In the genomic region with DNA sequence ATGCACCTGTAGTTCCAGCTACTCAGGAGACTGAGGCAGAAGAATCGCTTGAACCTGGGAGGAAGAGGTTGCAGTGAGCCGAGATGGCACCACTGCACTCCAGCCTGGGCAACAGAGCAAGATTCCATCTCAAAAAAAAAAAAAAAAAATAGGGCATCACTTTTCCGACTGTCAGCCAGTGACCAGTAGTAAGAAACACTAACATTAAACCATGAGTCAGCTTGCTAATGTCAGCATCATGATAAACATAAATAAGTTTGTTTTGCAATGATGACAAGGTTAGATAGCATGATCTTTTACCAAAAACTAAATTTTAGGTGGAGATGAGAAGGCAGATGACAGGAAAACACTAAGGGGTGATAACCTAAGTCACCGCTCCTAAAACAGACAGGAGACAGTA, we compare ENCODE assay signal across 9 cellular contexts. TPM values are rescaled to one million over a fixed set of nuclear protein-coding genes. Genes with fewer than 3 reads are reported as not detected.
"Had no signal": no experiment of that assay in that cellular context is flagged by ENCODE, and none has a peak within 500 bp of the region (broad histone marks: within the 10 kb centered on the region; RNA-seq: fewer than 3 reads in every experiment).

No MANE protein-coding gene starts in this region.

RNA-seq across cellular contexts. Expression of a gene that starts 29.1 kb away (rescaled TPM):
- total RNA-seq: MCF 10A, OCI-LY7, PC-9, Right ventricle myocardium inferior, RPMI7951, SJCRH30 had no signal

RNA-seq across cellular contexts. Expression of a gene that starts 32.9 kb away (rescaled TPM):
- total RNA-seq: LHCN-M2, OCI-LY7, PC-9, RPMI7951, SJCRH30, SK-MEL-5 had no signal

RNA-seq across cellular contexts. Expression of a gene that starts 36.7 kb away (rescaled TPM):
- total RNA-seq: LHCN-M2, MCF 10A, NCI-H460, OCI-LY7, PC-9, RPMI7951, SJCRH30, SK-MEL-5 had no signal
